In genomic region chr10:70131560-70131937, GRCh38 we compare ENCODE assay signal across 1 cellular context.
TF ChIP-seq lines count a peak whose summit lies in the region.

No MANE protein-coding gene starts in this region.

TF ChIP-seq in K562, 482 proteins besides CTCF, POLR2A, EP300 and RAD21:
- TF ChIP-seq SMAD2 (IDR thresholded peaks at IDR 0.05; ENCODE audit: low read depth, low read length): no peak
- TF ChIP-seq CEBPZ (IDR thresholded peaks at IDR 0.05; ENCODE audit: borderline replicate concordance, low read depth, low read length): no peak
- TF ChIP-seq BRCA1 (IDR thresholded peaks at IDR 0.05): no peak
- TF ChIP-seq BRCA1 (CRISPR knock-in tag; IDR thresholded peaks at IDR 0.05): 0 out of 2 replicates have a peak, but pooled peaks have one; percentile 50
